In the genomic region with DNA sequence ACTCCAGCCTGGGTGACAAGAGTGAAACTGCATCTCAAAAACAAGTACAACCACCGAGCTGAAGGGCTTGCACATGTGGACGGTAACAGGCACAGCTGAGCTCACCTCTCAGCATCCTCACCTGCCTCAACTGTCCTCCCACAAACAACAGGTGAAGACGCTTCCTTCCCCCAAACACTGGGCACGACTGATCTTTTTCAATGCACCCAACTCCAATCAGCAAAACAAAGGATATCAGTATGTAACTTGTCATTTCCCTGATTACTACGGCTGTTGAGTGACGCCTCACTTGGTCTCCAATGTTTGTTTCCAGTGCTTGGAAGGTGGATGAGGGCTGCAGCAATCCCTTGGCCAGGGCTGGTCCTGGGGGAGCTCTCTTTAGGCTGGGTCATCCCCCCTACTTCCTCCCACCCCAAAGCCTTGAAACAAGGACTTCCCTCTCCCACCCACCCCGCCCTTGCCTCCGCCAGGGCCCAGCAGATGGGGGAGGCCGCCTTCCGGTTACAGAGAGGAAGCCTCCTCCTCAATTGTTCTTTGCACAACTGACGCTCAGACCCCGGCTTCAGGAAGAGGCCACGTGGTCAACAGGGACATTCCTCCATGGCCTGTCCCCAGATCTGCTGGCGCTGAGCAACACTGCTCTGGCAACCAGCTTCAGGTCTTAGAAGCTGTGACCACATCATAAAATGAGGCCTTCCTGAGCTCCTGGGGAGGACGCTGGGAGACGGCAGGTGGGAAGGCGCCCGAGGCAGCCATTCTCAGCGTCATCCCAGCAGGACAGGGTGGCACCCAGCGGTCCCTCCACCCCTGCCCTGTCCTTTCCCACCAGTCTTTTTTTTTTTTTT, we compare ENCODE assay signal across 1 cellular context.
TF ChIP-seq lines count a peak whose summit lies in the region.

No MANE protein-coding gene starts in this region.

TF ChIP-seq in GM12878, 131 proteins besides CTCF, POLR2A, EP300 and RAD21 (continued from another document and continues in another):
- TF ChIP-seq TCF12 (IDR thresholded peaks at IDR 0.05; ENCODE audit: low read depth, low read length) (no peak), KAT2A (conservative IDR thresholded peaks at IDR 0.05; ENCODE audit: control insufficient read depth, low read depth, low read length) (no peak), EZH2 (IDR thresholded peaks at IDR 0.05; ENCODE audit: borderline replicate concordance, control insufficient read depth, low read depth, low read length) (no peak), ATF7 (IDR thresholded peaks at IDR 0.05; ENCODE audit: low read depth) (no peak), HDAC2 (IDR thresholded peaks at IDR 0.05) (no peak), ZNF207 (IDR thresholded peaks at IDR 0.05; ENCODE audit: borderline replicate concordance) (no peak), CEBPB (IDR thresholded peaks at IDR 0.05; ENCODE audit: borderline replicate concordance in 1 of 2, low read depth in 2 of 2, low read length in 2 of 2) (no peak), BHLHE40 (IDR thresholded peaks at IDR 0.05; ENCODE audit: borderline replicate concordance in 1 of 2, low read depth in 2 of 2, low read length in 1 of 2) (0 out of 4 replicates have a peak, but pooled peaks of 1 of the 2 experiments have one; percentile 6), EGR1 (IDR thresholded peaks at IDR 0.05; ENCODE audit: borderline replicate concordance in 1 of 2, low read depth in 2 of 2, low read length in 2 of 2) (peak in 1 of 2 experiments; percentile 48; a peak in 1 of 3 replicates), FOXK2 (IDR thresholded peaks at IDR 0.05) (no peak), RB1 (IDR thresholded peaks at IDR 0.05; ENCODE audit: borderline replicate concordance) (no peak), BRCA1 (IDR thresholded peaks at IDR 0.05; ENCODE audit: low read depth, low read length) (no peak), ASH2L (IDR thresholded peaks at IDR 0.05; ENCODE audit: borderline replicate concordance, low read depth) (no peak), BACH1 (IDR thresholded peaks at IDR 0.05; ENCODE audit: borderline replicate concordance) (0 out of 2 replicates have a peak, but pooled peaks have one; percentile 14), DPF2 (IDR thresholded peaks at IDR 0.05) (no peak), ETV6 (conservative IDR thresholded peaks at IDR 0.05 in 1 of 2, IDR thresholded peaks at IDR 0.05 in 1 of 2; ENCODE audit: borderline replicate concordance in 1 of 2, low read depth in 1 of 2) (peak in 1 of 2 experiments; percentile 49; a peak in 1 of 4 replicates), EED (IDR thresholded peaks at IDR 0.05; ENCODE audit: low read depth) (peak; percentile 48), MXI1 (IDR thresholded peaks at IDR 0.05; ENCODE audit: low read depth, low read length) (peak; percentile 83), FOS (IDR thresholded peaks at IDR 0.05; ENCODE audit: borderline replicate concordance, extremely low read depth, insufficient read length) (no peak), ZZZ3 (IDR thresholded peaks at IDR 0.05; ENCODE audit: control insufficient read depth, insufficient read length, low read depth) (no peak), IKZF2 (IDR thresholded peaks at IDR 0.05) (peak; percentile 37 to 46; a peak in 3 of 4 replicates), TAF1 (IDR thresholded peaks at IDR 0.05; ENCODE audit: borderline replicate concordance, low read depth, low read length) (no peak), MTA3 (IDR thresholded peaks at IDR 0.05; ENCODE audit: borderline replicate concordance, low read length) (no peak), SPI1 (IDR thresholded peaks at IDR 0.05; ENCODE audit: borderline replicate concordance, insufficient read depth, low read depth, low read length) (0 out of 2 replicates have a peak, but pooled peaks have one; percentile 44), HDGF (IDR thresholded peaks at IDR 0.05) (peak; percentile 13; the same call in 1 of the 2 replicates), NRF1 (conservative IDR thresholded peaks at IDR 0.05; ENCODE audit: low read depth, low read length) (no peak), STAT3 (IDR thresholded peaks at IDR 0.05; ENCODE audit: low read depth, low read length) (no peak), SMARCA5 (IDR thresholded peaks at IDR 0.05) (no peak), TCF3 (IDR thresholded peaks at IDR 0.05; ENCODE audit: borderline replicate concordance, insufficient read depth, low read depth, low read length) (0 out of 2 replicates have a peak, but pooled peaks have one; percentile 3), POLR2AphosphoS2 (IDR thresholded peaks at IDR 0.05; ENCODE audit: low read depth, low read length) (no peak), PML (IDR thresholded peaks at IDR 0.05; ENCODE audit: low read length) (no peak), CBX5 (IDR thresholded peaks at IDR 0.05; ENCODE audit: low read depth) (no peak), SIN3A (IDR thresholded peaks at IDR 0.05; ENCODE audit: low read depth, low read length) (no peak), JUND (IDR thresholded peaks at IDR 0.05; ENCODE audit: low read depth, low read length) (no peak), CREM (IDR thresholded peaks at IDR 0.05; ENCODE audit: low read depth) (no peak; the same call in 1 of the 2 replicates), RAD51 (IDR thresholded peaks at IDR 0.05) (peak; percentile 77), TARDBP (IDR thresholded peaks at IDR 0.05; ENCODE audit: borderline replicate concordance) (no peak), ZNF24 (IDR thresholded peaks at IDR 0.05) (no peak), CHD1 (IDR thresholded peaks at IDR 0.05; ENCODE audit: low read depth, low read length) (no peak), RELA (IDR thresholded peaks at IDR 0.05; ENCODE audit: borderline replicate concordance, partially characterized antibody) (no peak)
- TF ChIP-seq, protein P1, sequence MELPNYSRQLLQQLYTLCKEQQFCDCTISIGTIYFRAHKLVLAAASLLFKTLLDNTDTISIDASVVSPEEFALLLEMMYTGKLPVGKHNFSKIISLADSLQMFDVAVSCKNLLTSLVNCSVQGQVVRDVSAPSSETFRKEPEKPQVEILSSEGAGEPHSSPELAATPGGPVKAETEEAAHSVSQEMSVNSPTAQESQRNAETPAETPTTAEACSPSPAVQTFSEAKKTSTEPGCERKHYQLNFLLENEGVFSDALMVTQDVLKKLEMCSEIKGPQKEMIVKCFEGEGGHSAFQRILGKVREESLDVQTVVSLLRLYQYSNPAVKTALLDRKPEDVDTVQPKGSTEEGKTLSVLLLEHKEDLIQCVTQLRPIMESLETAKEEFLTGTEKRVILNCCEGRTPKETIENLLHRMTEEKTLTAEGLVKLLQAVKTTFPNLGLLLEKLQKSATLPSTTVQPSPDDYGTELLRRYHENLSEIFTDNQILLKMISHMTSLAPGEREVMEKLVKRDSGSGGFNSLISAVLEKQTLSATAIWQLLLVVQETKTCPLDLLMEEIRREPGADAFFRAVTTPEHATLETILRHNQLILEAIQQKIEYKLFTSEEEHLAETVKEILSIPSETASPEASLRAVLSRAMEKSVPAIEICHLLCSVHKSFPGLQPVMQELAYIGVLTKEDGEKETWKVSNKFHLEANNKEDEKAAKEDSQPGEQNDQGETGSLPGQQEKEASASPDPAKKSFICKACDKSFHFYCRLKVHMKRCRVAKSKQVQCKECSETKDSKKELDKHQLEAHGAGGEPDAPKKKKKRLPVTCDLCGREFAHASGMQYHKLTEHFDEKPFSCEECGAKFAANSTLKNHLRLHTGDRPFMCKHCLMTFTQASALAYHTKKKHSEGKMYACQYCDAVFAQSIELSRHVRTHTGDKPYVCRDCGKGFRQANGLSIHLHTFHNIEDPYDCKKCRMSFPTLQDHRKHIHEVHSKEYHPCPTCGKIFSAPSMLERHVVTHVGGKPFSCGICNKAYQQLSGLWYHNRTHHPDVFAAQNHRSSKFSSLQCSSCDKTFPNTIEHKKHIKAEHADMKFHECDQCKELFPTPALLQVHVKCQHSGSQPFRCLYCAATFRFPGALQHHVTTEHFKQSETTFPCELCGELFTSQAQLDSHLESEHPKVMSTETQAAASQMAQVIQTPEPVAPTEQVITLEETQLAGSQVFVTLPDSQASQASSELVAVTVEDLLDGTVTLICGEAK (IDR thresholded peaks at IDR 0.05; ENCODE audit: borderline replicate concordance), result no peak
- TF ChIP-seq, protein P2, sequence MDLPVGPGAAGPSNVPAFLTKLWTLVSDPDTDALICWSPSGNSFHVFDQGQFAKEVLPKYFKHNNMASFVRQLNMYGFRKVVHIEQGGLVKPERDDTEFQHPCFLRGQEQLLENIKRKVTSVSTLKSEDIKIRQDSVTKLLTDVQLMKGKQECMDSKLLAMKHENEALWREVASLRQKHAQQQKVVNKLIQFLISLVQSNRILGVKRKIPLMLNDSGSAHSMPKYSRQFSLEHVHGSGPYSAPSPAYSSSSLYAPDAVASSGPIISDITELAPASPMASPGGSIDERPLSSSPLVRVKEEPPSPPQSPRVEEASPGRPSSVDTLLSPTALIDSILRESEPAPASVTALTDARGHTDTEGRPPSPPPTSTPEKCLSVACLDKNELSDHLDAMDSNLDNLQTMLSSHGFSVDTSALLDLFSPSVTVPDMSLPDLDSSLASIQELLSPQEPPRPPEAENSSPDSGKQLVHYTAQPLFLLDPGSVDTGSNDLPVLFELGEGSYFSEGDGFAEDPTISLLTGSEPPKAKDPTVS (IDR thresholded peaks at IDR 0.05; ENCODE audit: low read depth, low read length), result no peak
- TF ChIP-seq, protein P3, sequence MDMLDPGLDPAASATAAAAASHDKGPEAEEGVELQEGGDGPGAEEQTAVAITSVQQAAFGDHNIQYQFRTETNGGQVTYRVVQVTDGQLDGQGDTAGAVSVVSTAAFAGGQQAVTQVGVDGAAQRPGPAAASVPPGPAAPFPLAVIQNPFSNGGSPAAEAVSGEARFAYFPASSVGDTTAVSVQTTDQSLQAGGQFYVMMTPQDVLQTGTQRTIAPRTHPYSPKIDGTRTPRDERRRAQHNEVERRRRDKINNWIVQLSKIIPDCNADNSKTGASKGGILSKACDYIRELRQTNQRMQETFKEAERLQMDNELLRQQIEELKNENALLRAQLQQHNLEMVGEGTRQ (IDR thresholded peaks at IDR 0.05; ENCODE audit: borderline replicate concordance, low read depth, low read length), result peak; percentile 64
- TF ChIP-seq, protein P4, sequence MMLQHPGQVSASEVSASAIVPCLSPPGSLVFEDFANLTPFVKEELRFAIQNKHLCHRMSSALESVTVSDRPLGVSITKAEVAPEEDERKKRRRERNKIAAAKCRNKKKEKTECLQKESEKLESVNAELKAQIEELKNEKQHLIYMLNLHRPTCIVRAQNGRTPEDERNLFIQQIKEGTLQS (IDR thresholded peaks at IDR 0.05; ENCODE audit: borderline replicate concordance, extremely low read depth, low read depth, low read length), result 0 out of 2 replicates have a peak, but pooled peaks have one; percentile 30
- TF ChIP-seq, protein P5, sequence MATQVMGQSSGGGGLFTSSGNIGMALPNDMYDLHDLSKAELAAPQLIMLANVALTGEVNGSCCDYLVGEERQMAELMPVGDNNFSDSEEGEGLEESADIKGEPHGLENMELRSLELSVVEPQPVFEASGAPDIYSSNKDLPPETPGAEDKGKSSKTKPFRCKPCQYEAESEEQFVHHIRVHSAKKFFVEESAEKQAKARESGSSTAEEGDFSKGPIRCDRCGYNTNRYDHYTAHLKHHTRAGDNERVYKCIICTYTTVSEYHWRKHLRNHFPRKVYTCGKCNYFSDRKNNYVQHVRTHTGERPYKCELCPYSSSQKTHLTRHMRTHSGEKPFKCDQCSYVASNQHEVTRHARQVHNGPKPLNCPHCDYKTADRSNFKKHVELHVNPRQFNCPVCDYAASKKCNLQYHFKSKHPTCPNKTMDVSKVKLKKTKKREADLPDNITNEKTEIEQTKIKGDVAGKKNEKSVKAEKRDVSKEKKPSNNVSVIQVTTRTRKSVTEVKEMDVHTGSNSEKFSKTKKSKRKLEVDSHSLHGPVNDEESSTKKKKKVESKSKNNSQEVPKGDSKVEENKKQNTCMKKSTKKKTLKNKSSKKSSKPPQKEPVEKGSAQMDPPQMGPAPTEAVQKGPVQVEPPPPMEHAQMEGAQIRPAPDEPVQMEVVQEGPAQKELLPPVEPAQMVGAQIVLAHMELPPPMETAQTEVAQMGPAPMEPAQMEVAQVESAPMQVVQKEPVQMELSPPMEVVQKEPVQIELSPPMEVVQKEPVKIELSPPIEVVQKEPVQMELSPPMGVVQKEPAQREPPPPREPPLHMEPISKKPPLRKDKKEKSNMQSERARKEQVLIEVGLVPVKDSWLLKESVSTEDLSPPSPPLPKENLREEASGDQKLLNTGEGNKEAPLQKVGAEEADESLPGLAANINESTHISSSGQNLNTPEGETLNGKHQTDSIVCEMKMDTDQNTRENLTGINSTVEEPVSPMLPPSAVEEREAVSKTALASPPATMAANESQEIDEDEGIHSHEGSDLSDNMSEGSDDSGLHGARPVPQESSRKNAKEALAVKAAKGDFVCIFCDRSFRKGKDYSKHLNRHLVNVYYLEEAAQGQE (IDR thresholded peaks at IDR 0.05; ENCODE audit: low read depth, low read length), result no peak
- TF ChIP-seq, protein P6, sequence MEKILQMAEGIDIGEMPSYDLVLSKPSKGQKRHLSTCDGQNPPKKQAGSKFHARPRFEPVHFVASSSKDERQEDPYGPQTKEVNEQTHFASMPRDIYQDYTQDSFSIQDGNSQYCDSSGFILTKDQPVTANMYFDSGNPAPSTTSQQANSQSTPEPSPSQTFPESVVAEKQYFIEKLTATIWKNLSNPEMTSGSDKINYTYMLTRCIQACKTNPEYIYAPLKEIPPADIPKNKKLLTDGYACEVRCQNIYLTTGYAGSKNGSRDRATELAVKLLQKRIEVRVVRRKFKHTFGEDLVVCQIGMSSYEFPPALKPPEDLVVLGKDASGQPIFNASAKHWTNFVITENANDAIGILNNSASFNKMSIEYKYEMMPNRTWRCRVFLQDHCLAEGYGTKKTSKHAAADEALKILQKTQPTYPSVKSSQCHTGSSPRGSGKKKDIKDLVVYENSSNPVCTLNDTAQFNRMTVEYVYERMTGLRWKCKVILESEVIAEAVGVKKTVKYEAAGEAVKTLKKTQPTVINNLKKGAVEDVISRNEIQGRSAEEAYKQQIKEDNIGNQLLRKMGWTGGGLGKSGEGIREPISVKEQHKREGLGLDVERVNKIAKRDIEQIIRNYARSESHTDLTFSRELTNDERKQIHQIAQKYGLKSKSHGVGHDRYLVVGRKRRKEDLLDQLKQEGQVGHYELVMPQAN (conservative IDR thresholded peaks at IDR 0.05), result peak; percentile 29
- TF ChIP-seq, protein P7, sequence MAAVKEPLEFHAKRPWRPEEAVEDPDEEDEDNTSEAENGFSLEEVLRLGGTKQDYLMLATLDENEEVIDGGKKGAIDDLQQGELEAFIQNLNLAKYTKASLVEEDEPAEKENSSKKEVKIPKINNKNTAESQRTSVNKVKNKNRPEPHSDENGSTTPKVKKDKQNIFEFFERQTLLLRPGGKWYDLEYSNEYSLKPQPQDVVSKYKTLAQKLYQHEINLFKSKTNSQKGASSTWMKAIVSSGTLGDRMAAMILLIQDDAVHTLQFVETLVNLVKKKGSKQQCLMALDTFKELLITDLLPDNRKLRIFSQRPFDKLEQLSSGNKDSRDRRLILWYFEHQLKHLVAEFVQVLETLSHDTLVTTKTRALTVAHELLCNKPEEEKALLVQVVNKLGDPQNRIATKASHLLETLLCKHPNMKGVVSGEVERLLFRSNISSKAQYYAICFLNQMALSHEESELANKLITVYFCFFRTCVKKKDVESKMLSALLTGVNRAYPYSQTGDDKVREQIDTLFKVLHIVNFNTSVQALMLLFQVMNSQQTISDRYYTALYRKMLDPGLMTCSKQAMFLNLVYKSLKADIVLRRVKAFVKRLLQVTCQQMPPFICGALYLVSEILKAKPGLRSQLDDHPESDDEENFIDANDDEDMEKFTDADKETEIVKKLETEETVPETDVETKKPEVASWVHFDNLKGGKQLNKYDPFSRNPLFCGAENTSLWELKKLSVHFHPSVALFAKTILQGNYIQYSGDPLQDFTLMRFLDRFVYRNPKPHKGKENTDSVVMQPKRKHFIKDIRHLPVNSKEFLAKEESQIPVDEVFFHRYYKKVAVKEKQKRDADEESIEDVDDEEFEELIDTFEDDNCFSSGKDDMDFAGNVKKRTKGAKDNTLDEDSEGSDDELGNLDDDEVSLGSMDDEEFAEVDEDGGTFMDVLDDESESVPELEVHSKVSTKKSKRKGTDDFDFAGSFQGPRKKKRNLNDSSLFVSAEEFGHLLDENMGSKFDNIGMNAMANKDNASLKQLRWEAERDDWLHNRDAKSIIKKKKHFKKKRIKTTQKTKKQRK (IDR thresholded peaks at IDR 0.05; ENCODE audit: low read depth, low read length), result no peak
